1 cellular context compared by ENCODE assay signal in the genomic region with DNA sequence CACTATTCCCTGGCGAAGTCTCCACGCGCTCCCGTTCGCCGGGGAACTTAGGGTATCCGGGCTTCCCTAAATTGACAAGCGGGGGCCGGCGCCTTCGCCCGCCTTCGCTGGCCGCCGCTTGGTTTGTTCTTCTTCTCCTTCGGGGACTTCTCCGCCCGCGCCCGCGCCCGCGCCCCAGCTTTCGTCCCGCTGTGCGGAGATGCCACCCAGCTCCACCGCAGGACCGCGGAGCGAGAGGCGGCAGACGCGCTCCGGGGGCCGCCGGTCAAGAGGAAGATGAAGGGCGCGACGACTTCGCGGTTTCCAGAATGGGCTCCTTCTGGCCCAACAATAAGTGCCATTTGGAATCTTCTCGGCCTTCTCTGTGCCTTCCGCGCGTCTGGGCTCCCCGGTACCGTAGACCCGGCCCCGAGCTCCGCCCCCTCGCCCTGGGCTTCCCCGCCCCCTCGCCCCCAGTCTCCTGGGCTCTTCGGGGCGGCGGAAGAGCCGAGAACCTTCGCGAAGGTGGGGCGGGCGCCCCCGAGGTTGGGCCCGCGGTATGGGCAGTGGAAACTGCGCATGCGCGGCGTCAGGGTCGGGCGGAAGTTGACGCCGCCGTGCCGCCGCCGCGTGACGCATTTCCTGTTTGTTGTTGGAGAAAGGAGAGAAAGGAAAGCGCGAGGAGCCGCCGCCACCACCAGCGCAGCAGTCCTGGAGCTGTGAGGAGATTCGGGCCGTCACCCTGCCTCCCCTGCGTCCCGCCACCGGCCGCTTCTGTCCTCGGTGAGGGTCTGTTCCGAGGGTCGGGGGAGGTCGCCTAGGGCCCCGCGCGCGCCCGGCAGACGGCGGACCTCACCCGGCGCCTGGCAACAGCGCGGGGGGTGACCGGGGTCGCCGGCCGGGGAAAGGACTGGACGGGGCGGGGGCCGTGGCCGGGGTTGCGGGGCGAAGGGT.
TF ChIP-seq lines count a peak whose summit lies in the region.

A gene (plus strand): TSS at position 622 of the 933 bp plus-strand sequence. CDS start 21,569 bp downstream, outside the sequence.

TF ChIP-seq in K562, 482 proteins besides CTCF, POLR2A, EP300 and RAD21 (continued from another document and continues in another):
- TF ChIP-seq HIVEP1 (CRISPR knock-in tag; IDR thresholded peaks at IDR 0.05) (no peak), CTBP1 (IDR thresholded peaks at IDR 0.05; ENCODE audit: borderline replicate concordance) (peak; percentile 35; the same call in 1 of the 2 replicates), ZNF57 (CRISPR knock-in tag; IDR thresholded peaks at IDR 0.05) (no peak), ZNF232 (CRISPR knock-in tag; IDR thresholded peaks at IDR 0.05) (no peak), ZNF445 (CRISPR knock-in tag; IDR thresholded peaks at IDR 0.05; ENCODE audit: low read depth) (no peak), TFAM (CRISPR knock-in tag; conservative IDR thresholded peaks at IDR 0.05) (no peak), ZZZ3 (IDR thresholded peaks at IDR 0.05) (no peak), ILF3 (IDR thresholded peaks at IDR 0.05; ENCODE audit: borderline replicate concordance) (no peak), BRD9 (IDR thresholded peaks at IDR 0.05; ENCODE audit: low read depth, partially characterized antibody) (no peak), ZBTB17 (CRISPR knock-in tag; IDR thresholded peaks at IDR 0.05) (peak; percentile 58; the same call in 1 of the 2 replicates), ZNF224 (CRISPR knock-in tag; IDR thresholded peaks at IDR 0.05) (no peak), ETV5 (CRISPR knock-in tag; IDR thresholded peaks at IDR 0.05; ENCODE audit: low read depth) (0 out of 2 replicates have a peak, but pooled peaks have one; percentile 20), ZNF140 (CRISPR knock-in tag; IDR thresholded peaks at IDR 0.05) (no peak), RBM15 (IDR thresholded peaks at IDR 0.05; ENCODE audit: insufficient read depth, low read length) (no peak), FOXA3 (CRISPR knock-in tag; conservative IDR thresholded peaks at IDR 0.05 in 1 of 2, IDR thresholded peaks at IDR 0.05 in 1 of 2) (no peak; a peak in 1 of 4 replicates), ZNF316 (IDR thresholded peaks at IDR 0.05) (no peak), MTA3 (IDR thresholded peaks at IDR 0.05; ENCODE audit: borderline replicate concordance) (peak; percentile 76; the same call in 1 of the 2 replicates), HEY1 (CRISPR knock-in tag; IDR thresholded peaks at IDR 0.05; ENCODE audit: borderline replicate concordance) (no peak), ZNF668 (CRISPR knock-in tag; IDR thresholded peaks at IDR 0.05) (no peak), RHOXF2B (CRISPR knock-in tag; conservative IDR thresholded peaks at IDR 0.05) (no peak), ARID2 (IDR thresholded peaks at IDR 0.05) (no peak), GTF2F1 (IDR thresholded peaks at IDR 0.05; ENCODE audit: low read depth, low read length) (no peak), RBFOX2 (IDR thresholded peaks at IDR 0.05; ENCODE audit: low read depth, low read length) (peak; percentile 96), SMARCB1 (IDR thresholded peaks at IDR 0.05; ENCODE audit: insufficient read length, low read depth) (no peak), ZBED1 (IDR thresholded peaks at IDR 0.05) (no peak), LCOR (CRISPR knock-in tag; IDR thresholded peaks at IDR 0.05) (peak; percentile 65; the same call in 1 of the 2 replicates), PTBP1 (IDR thresholded peaks at IDR 0.05; ENCODE audit: low read depth, low read length) (no peak), ZC3H4 (CRISPR knock-in tag; IDR thresholded peaks at IDR 0.05; ENCODE audit: borderline replicate concordance) (no peak), PYGO2 (tag; IDR thresholded peaks at IDR 0.05) (no peak), SAP30 (IDR thresholded peaks at IDR 0.05; ENCODE audit: borderline replicate concordance, insufficient read depth, low read depth, low read length, poor library complexity, severe bottlenecking) (peak; percentile 16), CXXC5 (CRISPR knock-in tag; IDR thresholded peaks at IDR 0.05) (peak; percentile 85), PPARD (CRISPR knock-in tag; IDR thresholded peaks at IDR 0.05) (no peak), MAFG (tag; conservative IDR thresholded peaks at IDR 0.05) (no peak), ZNF239 (CRISPR knock-in tag; IDR thresholded peaks at IDR 0.05) (no peak), NR2F6 (CRISPR knock-in tag; IDR thresholded peaks at IDR 0.05) (no peak), TBL1XR1 (IDR thresholded peaks at IDR 0.05; ENCODE audit: low read length in 2 of 2) (peak in 1 of 2 experiments; percentile 67; a peak in 2 of 4 replicates), ZNF696 (CRISPR knock-in tag; conservative IDR thresholded peaks at IDR 0.05) (no peak)
- TF ChIP-seq, protein P1, sequence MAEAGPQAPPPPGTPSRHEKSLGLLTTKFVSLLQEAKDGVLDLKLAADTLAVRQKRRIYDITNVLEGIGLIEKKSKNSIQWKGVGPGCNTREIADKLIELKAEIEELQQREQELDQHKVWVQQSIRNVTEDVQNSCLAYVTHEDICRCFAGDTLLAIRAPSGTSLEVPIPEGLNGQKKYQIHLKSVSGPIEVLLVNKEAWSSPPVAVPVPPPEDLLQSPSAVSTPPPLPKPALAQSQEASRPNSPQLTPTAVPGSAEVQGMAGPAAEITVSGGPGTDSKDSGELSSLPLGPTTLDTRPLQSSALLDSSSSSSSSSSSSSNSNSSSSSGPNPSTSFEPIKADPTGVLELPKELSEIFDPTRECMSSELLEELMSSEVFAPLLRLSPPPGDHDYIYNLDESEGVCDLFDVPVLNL (CRISPR knock-in tag; IDR thresholded peaks at IDR 0.05; ENCODE audit: low read depth), result no peak
- TF ChIP-seq, protein P2, sequence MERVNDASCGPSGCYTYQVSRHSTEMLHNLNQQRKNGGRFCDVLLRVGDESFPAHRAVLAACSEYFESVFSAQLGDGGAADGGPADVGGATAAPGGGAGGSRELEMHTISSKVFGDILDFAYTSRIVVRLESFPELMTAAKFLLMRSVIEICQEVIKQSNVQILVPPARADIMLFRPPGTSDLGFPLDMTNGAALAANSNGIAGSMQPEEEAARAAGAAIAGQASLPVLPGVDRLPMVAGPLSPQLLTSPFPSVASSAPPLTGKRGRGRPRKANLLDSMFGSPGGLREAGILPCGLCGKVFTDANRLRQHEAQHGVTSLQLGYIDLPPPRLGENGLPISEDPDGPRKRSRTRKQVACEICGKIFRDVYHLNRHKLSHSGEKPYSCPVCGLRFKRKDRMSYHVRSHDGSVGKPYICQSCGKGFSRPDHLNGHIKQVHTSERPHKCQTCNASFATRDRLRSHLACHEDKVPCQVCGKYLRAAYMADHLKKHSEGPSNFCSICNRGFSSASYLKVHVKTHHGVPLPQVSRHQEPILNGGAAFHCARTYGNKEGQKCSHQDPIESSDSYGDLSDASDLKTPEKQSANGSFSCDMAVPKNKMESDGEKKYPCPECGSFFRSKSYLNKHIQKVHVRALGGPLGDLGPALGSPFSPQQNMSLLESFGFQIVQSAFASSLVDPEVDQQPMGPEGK (CRISPR knock-in tag; IDR thresholded peaks at IDR 0.05; ENCODE audit: borderline replicate concordance), result no peak
- TF ChIP-seq, protein P3, sequence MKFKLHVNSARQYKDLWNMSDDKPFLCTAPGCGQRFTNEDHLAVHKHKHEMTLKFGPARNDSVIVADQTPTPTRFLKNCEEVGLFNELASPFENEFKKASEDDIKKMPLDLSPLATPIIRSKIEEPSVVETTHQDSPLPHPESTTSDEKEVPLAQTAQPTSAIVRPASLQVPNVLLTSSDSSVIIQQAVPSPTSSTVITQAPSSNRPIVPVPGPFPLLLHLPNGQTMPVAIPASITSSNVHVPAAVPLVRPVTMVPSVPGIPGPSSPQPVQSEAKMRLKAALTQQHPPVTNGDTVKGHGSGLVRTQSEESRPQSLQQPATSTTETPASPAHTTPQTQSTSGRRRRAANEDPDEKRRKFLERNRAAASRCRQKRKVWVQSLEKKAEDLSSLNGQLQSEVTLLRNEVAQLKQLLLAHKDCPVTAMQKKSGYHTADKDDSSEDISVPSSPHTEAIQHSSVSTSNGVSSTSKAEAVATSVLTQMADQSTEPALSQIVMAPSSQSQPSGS (CRISPR knock-in tag; IDR thresholded peaks at IDR 0.05), result no peak
- TF ChIP-seq, protein P4, sequence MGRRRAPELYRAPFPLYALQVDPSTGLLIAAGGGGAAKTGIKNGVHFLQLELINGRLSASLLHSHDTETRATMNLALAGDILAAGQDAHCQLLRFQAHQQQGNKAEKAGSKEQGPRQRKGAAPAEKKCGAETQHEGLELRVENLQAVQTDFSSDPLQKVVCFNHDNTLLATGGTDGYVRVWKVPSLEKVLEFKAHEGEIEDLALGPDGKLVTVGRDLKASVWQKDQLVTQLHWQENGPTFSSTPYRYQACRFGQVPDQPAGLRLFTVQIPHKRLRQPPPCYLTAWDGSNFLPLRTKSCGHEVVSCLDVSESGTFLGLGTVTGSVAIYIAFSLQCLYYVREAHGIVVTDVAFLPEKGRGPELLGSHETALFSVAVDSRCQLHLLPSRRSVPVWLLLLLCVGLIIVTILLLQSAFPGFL (CRISPR knock-in tag; IDR thresholded peaks at IDR 0.05), result no peak
- TF ChIP-seq, protein P5, sequence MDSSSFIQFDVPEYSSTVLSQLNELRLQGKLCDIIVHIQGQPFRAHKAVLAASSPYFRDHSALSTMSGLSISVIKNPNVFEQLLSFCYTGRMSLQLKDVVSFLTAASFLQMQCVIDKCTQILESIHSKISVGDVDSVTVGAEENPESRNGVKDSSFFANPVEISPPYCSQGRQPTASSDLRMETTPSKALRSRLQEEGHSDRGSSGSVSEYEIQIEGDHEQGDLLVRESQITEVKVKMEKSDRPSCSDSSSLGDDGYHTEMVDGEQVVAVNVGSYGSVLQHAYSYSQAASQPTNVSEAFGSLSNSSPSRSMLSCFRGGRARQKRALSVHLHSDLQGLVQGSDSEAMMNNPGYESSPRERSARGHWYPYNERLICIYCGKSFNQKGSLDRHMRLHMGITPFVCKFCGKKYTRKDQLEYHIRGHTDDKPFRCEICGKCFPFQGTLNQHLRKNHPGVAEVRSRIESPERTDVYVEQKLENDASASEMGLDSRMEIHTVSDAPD (CRISPR knock-in tag; IDR thresholded peaks at IDR 0.05), result no peak
- TF ChIP-seq, protein P6, sequence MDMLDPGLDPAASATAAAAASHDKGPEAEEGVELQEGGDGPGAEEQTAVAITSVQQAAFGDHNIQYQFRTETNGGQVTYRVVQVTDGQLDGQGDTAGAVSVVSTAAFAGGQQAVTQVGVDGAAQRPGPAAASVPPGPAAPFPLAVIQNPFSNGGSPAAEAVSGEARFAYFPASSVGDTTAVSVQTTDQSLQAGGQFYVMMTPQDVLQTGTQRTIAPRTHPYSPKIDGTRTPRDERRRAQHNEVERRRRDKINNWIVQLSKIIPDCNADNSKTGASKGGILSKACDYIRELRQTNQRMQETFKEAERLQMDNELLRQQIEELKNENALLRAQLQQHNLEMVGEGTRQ (CRISPR knock-in tag; IDR thresholded peaks at IDR 0.05), result peak; percentile 26; the same call in 1 of the 2 replicates
- TF ChIP-seq, protein P7, sequence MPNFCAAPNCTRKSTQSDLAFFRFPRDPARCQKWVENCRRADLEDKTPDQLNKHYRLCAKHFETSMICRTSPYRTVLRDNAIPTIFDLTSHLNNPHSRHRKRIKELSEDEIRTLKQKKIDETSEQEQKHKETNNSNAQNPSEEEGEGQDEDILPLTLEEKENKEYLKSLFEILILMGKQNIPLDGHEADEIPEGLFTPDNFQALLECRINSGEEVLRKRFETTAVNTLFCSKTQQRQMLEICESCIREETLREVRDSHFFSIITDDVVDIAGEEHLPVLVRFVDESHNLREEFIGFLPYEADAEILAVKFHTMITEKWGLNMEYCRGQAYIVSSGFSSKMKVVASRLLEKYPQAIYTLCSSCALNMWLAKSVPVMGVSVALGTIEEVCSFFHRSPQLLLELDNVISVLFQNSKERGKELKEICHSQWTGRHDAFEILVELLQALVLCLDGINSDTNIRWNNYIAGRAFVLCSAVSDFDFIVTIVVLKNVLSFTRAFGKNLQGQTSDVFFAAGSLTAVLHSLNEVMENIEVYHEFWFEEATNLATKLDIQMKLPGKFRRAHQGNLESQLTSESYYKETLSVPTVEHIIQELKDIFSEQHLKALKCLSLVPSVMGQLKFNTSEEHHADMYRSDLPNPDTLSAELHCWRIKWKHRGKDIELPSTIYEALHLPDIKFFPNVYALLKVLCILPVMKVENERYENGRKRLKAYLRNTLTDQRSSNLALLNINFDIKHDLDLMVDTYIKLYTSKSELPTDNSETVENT (CRISPR knock-in tag; IDR thresholded peaks at IDR 0.05), result peak; percentile 94
- TF ChIP-seq, protein P8, sequence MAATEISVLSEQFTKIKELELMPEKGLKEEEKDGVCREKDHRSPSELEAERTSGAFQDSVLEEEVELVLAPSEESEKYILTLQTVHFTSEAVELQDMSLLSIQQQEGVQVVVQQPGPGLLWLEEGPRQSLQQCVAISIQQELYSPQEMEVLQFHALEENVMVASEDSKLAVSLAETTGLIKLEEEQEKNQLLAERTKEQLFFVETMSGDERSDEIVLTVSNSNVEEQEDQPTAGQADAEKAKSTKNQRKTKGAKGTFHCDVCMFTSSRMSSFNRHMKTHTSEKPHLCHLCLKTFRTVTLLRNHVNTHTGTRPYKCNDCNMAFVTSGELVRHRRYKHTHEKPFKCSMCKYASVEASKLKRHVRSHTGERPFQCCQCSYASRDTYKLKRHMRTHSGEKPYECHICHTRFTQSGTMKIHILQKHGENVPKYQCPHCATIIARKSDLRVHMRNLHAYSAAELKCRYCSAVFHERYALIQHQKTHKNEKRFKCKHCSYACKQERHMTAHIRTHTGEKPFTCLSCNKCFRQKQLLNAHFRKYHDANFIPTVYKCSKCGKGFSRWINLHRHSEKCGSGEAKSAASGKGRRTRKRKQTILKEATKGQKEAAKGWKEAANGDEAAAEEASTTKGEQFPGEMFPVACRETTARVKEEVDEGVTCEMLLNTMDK (IDR thresholded peaks at IDR 0.05; ENCODE audit: borderline replicate concordance, insufficient read depth, low read depth, low read length, poor library complexity, severe bottlenecking), result no peak
- TF ChIP-seq, protein P9, sequence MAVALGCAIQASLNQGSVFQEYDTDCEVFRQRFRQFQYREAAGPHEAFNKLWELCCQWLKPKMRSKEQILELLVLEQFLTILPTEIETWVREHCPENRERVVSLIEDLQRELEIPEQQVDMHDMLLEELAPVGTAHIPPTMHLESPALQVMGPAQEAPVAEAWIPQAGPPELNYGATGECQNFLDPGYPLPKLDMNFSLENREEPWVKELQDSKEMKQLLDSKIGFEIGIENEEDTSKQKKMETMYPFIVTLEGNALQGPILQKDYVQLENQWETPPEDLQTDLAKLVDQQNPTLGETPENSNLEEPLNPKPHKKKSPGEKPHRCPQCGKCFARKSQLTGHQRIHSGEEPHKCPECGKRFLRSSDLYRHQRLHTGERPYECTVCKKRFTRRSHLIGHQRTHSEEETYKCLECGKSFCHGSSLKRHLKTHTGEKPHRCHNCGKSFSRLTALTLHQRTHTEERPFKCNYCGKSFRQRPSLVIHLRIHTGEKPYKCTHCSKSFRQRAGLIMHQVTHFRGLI (CRISPR knock-in tag; IDR thresholded peaks at IDR 0.05), result no peak
- TF ChIP-seq, protein P10, sequence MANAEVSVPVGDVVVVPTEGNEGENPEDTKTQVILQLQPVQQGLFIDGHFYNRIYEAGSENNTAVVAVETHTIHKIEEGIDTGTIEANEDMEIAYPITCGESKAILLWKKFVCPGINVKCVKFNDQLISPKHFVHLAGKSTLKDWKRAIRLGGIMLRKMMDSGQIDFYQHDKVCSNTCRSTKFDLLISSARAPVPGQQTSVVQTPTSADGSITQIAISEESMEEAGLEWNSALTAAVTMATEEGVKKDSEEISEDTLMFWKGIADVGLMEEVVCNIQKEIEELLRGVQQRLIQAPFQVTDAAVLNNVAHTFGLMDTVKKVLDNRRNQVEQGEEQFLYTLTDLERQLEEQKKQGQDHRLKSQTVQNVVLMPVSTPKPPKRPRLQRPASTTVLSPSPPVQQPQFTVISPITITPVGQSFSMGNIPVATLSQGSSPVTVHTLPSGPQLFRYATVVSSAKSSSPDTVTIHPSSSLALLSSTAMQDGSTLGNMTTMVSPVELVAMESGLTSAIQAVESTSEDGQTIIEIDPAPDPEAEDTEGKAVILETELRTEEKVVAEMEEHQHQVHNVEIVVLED (CRISPR knock-in tag; IDR thresholded peaks at IDR 0.05), result peak; percentile 84
